Comparison of ENCODE assay signal across 1 cellular context in the genomic region with DNA sequence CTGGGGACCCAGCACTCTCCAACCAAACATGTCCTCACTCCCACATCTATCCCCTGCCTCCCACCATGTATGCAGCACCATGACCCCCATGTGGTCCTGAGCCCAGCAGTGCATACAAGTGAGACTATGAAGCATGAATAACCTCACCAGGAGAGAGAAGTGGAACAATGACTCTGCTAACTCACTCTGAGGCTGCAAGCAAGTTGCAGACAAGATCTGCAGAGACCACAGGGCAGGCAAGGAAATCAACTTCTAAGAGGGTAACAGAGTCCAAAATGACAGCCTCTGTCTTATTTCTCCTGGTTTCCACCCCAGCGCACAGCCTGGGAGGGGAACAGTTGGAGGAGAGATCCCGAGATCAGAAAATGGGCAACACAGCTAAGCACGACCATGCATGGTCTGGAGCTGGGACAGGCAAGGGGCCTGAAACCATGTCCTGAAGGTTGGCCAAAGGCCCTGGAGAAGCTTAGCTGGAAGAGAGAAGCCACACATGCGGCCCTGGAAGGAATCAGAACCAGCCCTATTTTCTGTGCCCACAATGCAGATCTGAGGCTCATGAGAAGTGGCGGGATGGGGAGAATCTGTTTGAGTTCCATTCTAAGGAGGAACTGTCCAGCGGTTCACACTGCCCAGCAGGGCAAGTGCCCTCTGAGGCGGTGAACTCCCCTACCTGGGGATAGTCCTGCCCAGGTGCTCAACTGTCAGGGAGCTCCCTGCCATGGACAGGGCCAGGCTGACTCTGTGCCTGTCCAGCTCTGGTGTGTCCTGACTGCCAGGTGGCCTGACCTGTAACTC.
TF ChIP-seq lines count a peak whose summit lies in the region.

No MANE protein-coding gene starts in this region.

TF ChIP-seq in GM23338, 12 proteins besides CTCF, POLR2A, EP300 and RAD21:
- no peak for TF ChIP-seq CREB1 (CRISPR knock-in tag; IDR thresholded peaks at IDR 0.05; ENCODE audit: low read depth)
- TF ChIP-seq EZH2 (IDR thresholded peaks at IDR 0.05; ENCODE audit: low read depth, unreplicated experiment), result no peak
- TF ChIP-seq, protein P1, sequence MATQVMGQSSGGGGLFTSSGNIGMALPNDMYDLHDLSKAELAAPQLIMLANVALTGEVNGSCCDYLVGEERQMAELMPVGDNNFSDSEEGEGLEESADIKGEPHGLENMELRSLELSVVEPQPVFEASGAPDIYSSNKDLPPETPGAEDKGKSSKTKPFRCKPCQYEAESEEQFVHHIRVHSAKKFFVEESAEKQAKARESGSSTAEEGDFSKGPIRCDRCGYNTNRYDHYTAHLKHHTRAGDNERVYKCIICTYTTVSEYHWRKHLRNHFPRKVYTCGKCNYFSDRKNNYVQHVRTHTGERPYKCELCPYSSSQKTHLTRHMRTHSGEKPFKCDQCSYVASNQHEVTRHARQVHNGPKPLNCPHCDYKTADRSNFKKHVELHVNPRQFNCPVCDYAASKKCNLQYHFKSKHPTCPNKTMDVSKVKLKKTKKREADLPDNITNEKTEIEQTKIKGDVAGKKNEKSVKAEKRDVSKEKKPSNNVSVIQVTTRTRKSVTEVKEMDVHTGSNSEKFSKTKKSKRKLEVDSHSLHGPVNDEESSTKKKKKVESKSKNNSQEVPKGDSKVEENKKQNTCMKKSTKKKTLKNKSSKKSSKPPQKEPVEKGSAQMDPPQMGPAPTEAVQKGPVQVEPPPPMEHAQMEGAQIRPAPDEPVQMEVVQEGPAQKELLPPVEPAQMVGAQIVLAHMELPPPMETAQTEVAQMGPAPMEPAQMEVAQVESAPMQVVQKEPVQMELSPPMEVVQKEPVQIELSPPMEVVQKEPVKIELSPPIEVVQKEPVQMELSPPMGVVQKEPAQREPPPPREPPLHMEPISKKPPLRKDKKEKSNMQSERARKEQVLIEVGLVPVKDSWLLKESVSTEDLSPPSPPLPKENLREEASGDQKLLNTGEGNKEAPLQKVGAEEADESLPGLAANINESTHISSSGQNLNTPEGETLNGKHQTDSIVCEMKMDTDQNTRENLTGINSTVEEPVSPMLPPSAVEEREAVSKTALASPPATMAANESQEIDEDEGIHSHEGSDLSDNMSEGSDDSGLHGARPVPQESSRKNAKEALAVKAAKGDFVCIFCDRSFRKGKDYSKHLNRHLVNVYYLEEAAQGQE (IDR thresholded peaks at IDR 0.05; ENCODE audit: unreplicated experiment), result no peak
- TF ChIP-seq, protein P2, sequence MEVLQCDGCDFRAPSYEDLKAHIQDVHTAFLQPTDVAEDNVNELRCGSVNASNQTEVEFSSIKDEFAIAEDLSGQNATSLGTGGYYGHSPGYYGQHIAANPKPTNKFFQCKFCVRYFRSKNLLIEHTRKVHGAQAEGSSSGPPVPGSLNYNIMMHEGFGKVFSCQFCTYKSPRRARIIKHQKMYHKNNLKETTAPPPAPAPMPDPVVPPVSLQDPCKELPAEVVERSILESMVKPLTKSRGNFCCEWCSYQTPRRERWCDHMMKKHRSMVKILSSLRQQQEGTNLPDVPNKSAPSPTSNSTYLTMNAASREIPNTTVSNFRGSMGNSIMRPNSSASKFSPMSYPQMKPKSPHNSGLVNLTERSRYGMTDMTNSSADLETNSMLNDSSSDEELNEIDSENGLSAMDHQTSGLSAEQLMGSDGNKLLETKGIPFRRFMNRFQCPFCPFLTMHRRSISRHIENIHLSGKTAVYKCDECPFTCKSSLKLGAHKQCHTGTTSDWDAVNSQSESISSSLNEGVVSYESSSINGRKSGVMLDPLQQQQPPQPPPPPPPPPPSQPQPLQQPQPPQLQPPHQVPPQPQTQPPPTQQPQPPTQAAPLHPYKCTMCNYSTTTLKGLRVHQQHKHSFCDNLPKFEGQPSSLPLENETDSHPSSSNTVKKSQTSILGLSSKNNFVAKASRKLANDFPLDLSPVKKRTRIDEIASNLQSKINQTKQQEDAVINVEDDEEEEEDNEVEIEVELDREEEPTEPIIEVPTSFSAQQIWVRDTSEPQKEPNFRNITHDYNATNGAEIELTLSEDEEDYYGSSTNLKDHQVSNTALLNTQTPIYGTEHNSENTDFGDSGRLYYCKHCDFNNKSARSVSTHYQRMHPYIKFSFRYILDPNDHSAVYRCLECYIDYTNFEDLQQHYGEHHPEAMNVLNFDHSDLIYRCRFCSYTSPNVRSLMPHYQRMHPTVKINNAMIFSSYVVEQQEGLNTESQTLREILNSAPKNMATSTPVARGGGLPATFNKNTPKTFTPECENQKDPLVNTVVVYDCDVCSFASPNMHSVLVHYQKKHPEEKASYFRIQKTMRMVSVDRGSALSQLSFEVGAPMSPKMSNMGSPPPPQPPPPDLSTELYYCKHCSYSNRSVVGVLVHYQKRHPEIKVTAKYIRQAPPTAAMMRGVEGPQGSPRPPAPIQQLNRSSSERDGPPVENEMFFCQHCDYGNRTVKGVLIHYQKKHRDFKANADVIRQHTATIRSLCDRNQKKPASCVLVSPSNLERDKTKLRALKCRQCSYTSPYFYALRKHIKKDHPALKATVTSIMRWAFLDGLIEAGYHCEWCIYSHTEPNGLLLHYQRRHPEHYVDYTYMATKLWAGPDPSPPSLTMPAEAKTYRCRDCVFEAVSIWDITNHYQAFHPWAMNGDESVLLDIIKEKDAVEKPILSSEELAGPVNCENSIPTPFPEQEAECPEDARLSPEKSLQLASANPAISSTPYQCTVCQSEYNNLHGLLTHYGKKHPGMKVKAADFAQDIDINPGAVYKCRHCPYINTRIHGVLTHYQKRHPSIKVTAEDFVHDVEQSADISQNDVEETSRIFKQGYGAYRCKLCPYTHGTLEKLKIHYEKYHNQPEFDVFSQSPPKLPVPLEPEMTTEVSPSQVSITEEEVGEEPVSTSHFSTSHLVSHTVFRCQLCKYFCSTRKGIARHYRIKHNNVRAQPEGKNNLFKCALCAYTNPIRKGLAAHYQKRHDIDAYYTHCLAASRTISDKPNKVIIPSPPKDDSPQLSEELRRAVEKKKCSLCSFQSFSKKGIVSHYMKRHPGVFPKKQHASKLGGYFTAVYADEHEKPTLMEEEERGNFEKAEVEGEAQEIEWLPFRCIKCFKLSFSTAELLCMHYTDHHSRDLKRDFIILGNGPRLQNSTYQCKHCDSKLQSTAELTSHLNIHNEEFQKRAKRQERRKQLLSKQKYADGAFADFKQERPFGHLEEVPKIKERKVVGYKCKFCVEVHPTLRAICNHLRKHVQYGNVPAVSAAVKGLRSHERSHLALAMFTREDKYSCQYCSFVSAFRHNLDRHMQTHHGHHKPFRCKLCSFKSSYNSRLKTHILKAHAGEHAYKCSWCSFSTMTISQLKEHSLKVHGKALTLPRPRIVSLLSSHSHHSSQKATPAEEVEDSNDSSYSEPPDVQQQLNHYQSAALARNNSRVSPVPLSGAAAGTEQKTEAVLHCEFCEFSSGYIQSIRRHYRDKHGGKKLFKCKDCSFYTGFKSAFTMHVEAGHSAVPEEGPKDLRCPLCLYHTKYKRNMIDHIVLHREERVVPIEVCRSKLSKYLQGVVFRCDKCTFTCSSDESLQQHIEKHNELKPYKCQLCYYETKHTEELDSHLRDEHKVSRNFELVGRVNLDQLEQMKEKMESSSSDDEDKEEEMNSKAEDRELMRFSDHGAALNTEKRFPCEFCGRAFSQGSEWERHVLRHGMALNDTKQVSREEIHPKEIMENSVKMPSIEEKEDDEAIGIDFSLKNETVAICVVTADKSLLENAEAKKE (CRISPR knock-in tag; IDR thresholded peaks at IDR 0.05), result no peak
- TF ChIP-seq ZNF114 (CRISPR knock-in tag; IDR thresholded peaks at IDR 0.05), result no peak
